In the genomic region with DNA sequence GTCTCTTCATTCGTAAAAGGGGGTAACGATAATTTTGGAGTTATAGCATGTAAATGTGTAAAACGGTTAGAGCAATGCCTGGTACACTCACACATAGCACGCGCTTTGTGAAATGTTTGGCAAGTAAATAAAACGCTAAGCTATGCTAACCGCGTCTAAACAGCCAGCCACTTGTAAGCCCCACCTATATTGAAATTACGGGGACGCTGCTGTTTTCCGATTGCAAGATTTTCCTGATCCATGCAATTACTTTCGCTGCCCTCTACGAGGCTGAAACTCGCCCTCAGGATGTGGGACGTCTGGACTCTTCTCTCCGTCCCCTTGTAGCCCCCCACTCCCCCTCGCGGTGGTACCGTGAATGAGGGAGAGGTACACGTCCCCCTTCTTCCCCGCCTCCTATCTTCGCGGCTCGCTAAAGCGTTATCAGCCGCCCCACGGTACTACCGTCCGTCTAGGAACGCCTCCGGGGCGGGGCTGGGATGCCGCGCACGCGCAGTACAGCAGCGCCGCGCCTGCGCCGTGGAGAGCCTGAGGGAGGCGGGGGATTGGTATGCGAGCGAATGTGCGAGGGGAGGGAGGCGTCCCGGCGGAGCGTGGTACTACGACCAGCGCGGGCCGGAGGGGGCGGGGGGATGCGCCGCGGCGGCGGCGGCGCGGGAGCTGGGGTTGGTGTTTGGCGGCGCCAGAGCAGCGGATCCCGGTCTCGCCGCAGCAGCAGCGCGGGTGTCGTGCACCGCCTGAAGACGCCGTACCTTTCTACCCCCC, we compare ENCODE assay signal across 1 cellular context.
TF ChIP-seq lines count a peak whose summit lies in the region.

A gene (plus strand): TSS at position 685 of the 765 bp plus-strand sequence.

TF ChIP-seq in H1, 55 proteins besides CTCF, POLR2A, EP300 and RAD21:
- TF ChIP-seq ASH2L (IDR thresholded peaks at IDR 0.05; ENCODE audit: low read length): peak; percentile 83
- TF ChIP-seq SP2 (IDR thresholded peaks at IDR 0.05; ENCODE audit: low read length): no peak
- peak; percentile 17; the same call in 1 of the 2 replicates for TF ChIP-seq CREB1 (IDR thresholded peaks at IDR 0.05)
- TF ChIP-seq KDM4A (IDR thresholded peaks at IDR 0.05; ENCODE audit: low read depth, low read length, severe bottlenecking): peak; percentile 79
- 0 out of 2 replicates have a peak, but pooled peaks have one; percentile 36 for TF ChIP-seq EGR1 (IDR thresholded peaks at IDR 0.05; ENCODE audit: borderline replicate concordance, low read depth, low read length)
- TF ChIP-seq TBP (IDR thresholded peaks at IDR 0.05; ENCODE audit: low read depth, low read length): peak; percentile 67
- peak; percentile 77; the same call in 1 of the 2 replicates for TF ChIP-seq TEAD4 (IDR thresholded peaks at IDR 0.05; ENCODE audit: low read depth, low read length)
- TF ChIP-seq HDAC2 (IDR thresholded peaks at IDR 0.05; ENCODE audit: borderline replicate concordance in 1 of 2, low read depth in 2 of 2, low read length in 2 of 2): peak; percentile 37 to 86; a peak in 1 of 4 replicates
- TF ChIP-seq BCL11A (IDR thresholded peaks at IDR 0.05; ENCODE audit: low read depth in 2 of 2, low read length in 2 of 2): no peak
- no peak for TF ChIP-seq NANOG (IDR thresholded peaks at IDR 0.05; ENCODE audit: insufficient read depth, low read depth, low read length, poor library complexity, severe bottlenecking)
- TF ChIP-seq RBBP5 (IDR thresholded peaks at IDR 0.05; ENCODE audit: borderline replicate concordance, low read depth, low read length): no peak
- TF ChIP-seq SIN3A (conservative IDR thresholded peaks at IDR 0.05 in 1 of 2, IDR thresholded peaks at IDR 0.05 in 1 of 2; ENCODE audit: low read depth in 1 of 2, low read length in 2 of 2): peak; percentile 26 to 27; a peak in 1 of 4 replicates
- TF ChIP-seq, protein P1, sequence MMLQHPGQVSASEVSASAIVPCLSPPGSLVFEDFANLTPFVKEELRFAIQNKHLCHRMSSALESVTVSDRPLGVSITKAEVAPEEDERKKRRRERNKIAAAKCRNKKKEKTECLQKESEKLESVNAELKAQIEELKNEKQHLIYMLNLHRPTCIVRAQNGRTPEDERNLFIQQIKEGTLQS (IDR thresholded peaks at IDR 0.05; ENCODE audit: insufficient read depth, low read depth, low read length): no peak
- TF ChIP-seq POLR2AphosphoS5 (IDR thresholded peaks at IDR 0.05; ENCODE audit: low read depth, low read length): peak; percentile 89
- TF ChIP-seq GTF2F1 (IDR thresholded peaks at IDR 0.05; ENCODE audit: borderline replicate concordance, low read depth, low read length): no peak
- peak; percentile 54; the same call in 1 of the 2 replicates for TF ChIP-seq PHF8 (conservative IDR thresholded peaks at IDR 0.05; ENCODE audit: low read depth, low read length)
- peak; percentile 84 for TF ChIP-seq NRF1 (IDR thresholded peaks at IDR 0.05; ENCODE audit: low read depth, low read length)
- TF ChIP-seq TAF7 (optimal IDR thresholded peaks at IDR 0.05; ENCODE audit: borderline replicate concordance, low read depth, low read length): peak; percentile 57
- peak; percentile 77; the same call in 1 of the 2 replicates for TF ChIP-seq TAF1 (IDR thresholded peaks at IDR 0.05; ENCODE audit: low read depth, low read length)
- 0 out of 2 replicates have a peak, but pooled peaks have one; percentile 20 for TF ChIP-seq SP1 (IDR thresholded peaks at IDR 0.05; ENCODE audit: low read depth, low read length)
- TF ChIP-seq BACH1 (IDR thresholded peaks at IDR 0.05; ENCODE audit: low read length): peak; percentile 79
